ENCODE assay signal across 14 cellular contexts in the genomic region with DNA sequence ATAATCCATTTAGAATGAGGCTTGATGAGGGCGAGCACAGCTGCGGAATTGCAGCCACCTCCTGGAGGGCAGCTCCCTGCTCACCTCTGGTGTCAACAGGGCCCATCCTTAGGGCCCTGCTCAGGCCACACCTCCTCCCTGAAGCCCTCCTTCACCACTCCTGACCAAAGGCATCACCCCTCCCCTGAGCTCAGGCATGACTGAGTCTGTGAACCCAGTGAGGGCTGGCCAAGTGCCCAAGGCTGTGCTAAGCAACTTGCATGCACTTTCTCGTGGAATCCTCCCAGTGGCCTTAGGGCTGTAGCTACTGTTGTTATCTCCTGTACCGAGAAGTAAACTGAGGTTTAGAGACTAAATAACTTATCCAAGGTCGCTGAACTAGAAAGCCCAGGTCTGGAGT.
DNase-seq lines count a peak whose midpoint lies in the region; ATAC-seq and TF ChIP-seq lines count a peak whose summit lies in the region.
"Had no signal": no experiment of that assay in that cellular context is flagged by ENCODE, and none has a peak within 500 bp of the region (broad histone marks: within the 10 kb centered on the region; RNA-seq: fewer than 3 reads in every experiment).

No MANE protein-coding gene starts in this region.

- H3K9me3 ChIP-seq in adipocyte (ENCODE audit: control insufficient read depth, low read length), result no peaks in the 10 kb centered on the region
- H3K9me3 ChIP-seq in naive thymus-derived CD4-positive, alpha-beta T cell (ENCODE audit: control insufficient read depth in 2 of 3, low read length in 3 of 3), result no peaks in the 10 kb centered on the region
- H3K9me3 ChIP-seq: thoracic aorta had no signal

- DNase-seq in GM23338 (ENCODE audit: low spot score), result no peak
- peak; percentile 40 for DNase-seq in adipocyte (ENCODE audit: low read depth)
- peak; percentile 46 for DNase-seq in fibroblast of villous mesenchyme (ENCODE audit: low read depth)
- peak; percentile 84 for DNase-seq in posterior vena cava (ENCODE audit: low spot score)
- DNase-seq in stimulated activated CD4-positive, alpha-beta T cell treated with anti-CD3 and anti-CD28 coated beads, Interleukin-12 subunit alpha, Interleukin-12 subunit beta, amount 100 ng/mL, for 4 hours, result no peak
- no peak for DNase-seq in naive thymus-derived CD4-positive, alpha-beta T cell
- DNase-seq: activated CD8-positive, alpha-beta T cell treated with anti-CD3 and anti-CD28 coated beads for 36 hours; NCI-H2171 treated with DMSO at 0.1 percent for 48 hours; OCI-M1 had no signal

- H3K27me3 ChIP-seq in GM23338 (ENCODE audit: insufficient read depth) (no peaks in the 10 kb centered on the region), adipocyte (replicated peaks; ENCODE audit: control insufficient read depth, insufficient read depth, low read length) (no peaks in the 10 kb centered on the region)
- H3K27me3 ChIP-seq in naive thymus-derived CD4-positive, alpha-beta T cell (ENCODE audit: control insufficient read depth in 2 of 2, insufficient read depth in 2 of 2, low read length in 2 of 2), result no peaks in the 10 kb centered on the region

- no peak overlapping the region for H3K4me2 ChIP-seq in GM23338

- H2AFZ ChIP-seq in GM23338, result no peak overlapping the region

- no peak overlapping the region for H3K27ac ChIP-seq in GM23338 (ENCODE audit: low read depth)
- no peak overlapping the region for H3K27ac ChIP-seq in naive thymus-derived CD4-positive, alpha-beta T cell (ENCODE audit: low read depth, low read length)
- H3K27ac ChIP-seq: thoracic aorta had no signal

- H3K4me3 ChIP-seq in GM23338 (no peak overlapping the region), adipocyte (ENCODE audit: low read length) (no peak overlapping the region), fibroblast of villous mesenchyme (ENCODE audit: low read depth, low read length) (no peak overlapping the region)
- no peak overlapping the region for H3K4me3 ChIP-seq in naive thymus-derived CD4-positive, alpha-beta T cell (ENCODE audit: low read length)
- H3K4me3 ChIP-seq: thoracic aorta had no signal

- ATAC-seq in GM23338, result peak; percentile 45
- no peak for ATAC-seq in naive thymus-derived CD4-positive, alpha-beta T cell
- ATAC-seq in GM21619 (IDR thresholded peaks at IDR 0.05; ENCODE audit: unreplicated experiment), result no peak
- ATAC-seq in HG02678 (IDR thresholded peaks at IDR 0.05; ENCODE audit: unreplicated experiment), result no peak
- ATAC-seq: activated CD8-positive, alpha-beta T cell treated with anti-CD3 and anti-CD28 coated beads for 36 hours had no signal

- peaks cover 12% of the 10 kb centered on the region for H3K4me1 Mint-ChIP-seq in GM23338
- peaks cover 8 to 61% (median 13%) of the 10 kb centered on the region in 7 donors for H3K4me1 Mint-ChIP-seq in naive thymus-derived CD4-positive, alpha-beta T cell
- H3K4me1 Mint-ChIP-seq: CD14-positive monocyte had no signal

- H3F3A ChIP-seq in GM23338 (replicated peaks; ENCODE audit: low read depth), result no peaks in the 10 kb centered on the region

- no peak overlapping the region for H3K9ac ChIP-seq in adipocyte (ENCODE audit: low read length)

- no peaks in the 10 kb centered on the region for H3K9me3 Mint-ChIP-seq in GM23338
- peaks cover 0 to 4% (median 0%) of the 10 kb centered on the region in 11 donors for H3K9me3 Mint-ChIP-seq in naive thymus-derived CD4-positive, alpha-beta T cell
- H3K9me3 Mint-ChIP-seq: activated CD8-positive, alpha-beta T cell treated with anti-CD3 and anti-CD28 coated beads for 36 hours had no signal

- CTCF ChIA-PET in naive thymus-derived CD4-positive, alpha-beta T cell (lab: Charles Lee), result no interaction called here

- no peaks in the 10 kb centered on the region for H4K20me1 ChIP-seq in GM23338 (replicated peaks; ENCODE audit: insufficient read depth)

- H3K36me3 Mint-ChIP-seq in GM23338 (ENCODE audit: low read depth), result no peaks in the 10 kb centered on the region
- H3K36me3 Mint-ChIP-seq in naive thymus-derived CD4-positive, alpha-beta T cell, result peaks cover 0 to 7% (median 0%) of the 10 kb centered on the region in 5 donors
- H3K36me3 Mint-ChIP-seq: CD14-positive monocyte had no signal

- H3K36me3 ChIP-seq in GM23338 (ENCODE audit: insufficient read depth) (no peaks in the 10 kb centered on the region), adipocyte (ENCODE audit: control insufficient read depth, insufficient read depth, low read length, severe bottlenecking) (peaks cover 5% of the 10 kb centered on the region)
- no peaks in the 10 kb centered on the region for H3K36me3 ChIP-seq in naive thymus-derived CD4-positive, alpha-beta T cell (ENCODE audit: control insufficient read depth in 2 of 3, insufficient read depth in 3 of 3, low read length in 3 of 3)
- H3K36me3 ChIP-seq: thoracic aorta had no signal

- H3K4me1 ChIP-seq in GM23338 (ENCODE audit: insufficient read depth) (0 out of 2 replicates have a peak, but pooled peaks cover 4% of the 10 kb centered on the region), adipocyte (ENCODE audit: control insufficient read depth, insufficient read depth, low read length) (no peaks in the 10 kb centered on the region)
- peaks cover 0 to 2% of the 10 kb centered on the region in 2 donors for H3K4me1 ChIP-seq in naive thymus-derived CD4-positive, alpha-beta T cell (ENCODE audit: control insufficient read depth in 2 of 2, insufficient read depth in 2 of 2, low read length in 2 of 2)

- intact Hi-C loops in posterior vena cava (cut with DNase I), result loop anchor here in 1 of 2 donors (1.0 kb wide), 1 partner anchor 33 kb away; no protein-coding TSS in a partner anchor
- intact Hi-C loops in naive thymus-derived CD4-positive, alpha-beta T cell (cut with micrococcal nuclease), result no loop called here

- no peak overlapping the region for H3K4me3 Mint-ChIP-seq in GM23338
- H3K4me3 Mint-ChIP-seq in naive thymus-derived CD4-positive, alpha-beta T cell, result no peak overlapping the region
- H3K4me3 Mint-ChIP-seq: activated CD8-positive, alpha-beta T cell treated with anti-CD3 and anti-CD28 coated beads for 36 hours had no signal

- H3K27ac Mint-ChIP-seq in GM23338, result no peak overlapping the region
- H3K27ac Mint-ChIP-seq in naive thymus-derived CD4-positive, alpha-beta T cell, result no peak overlapping the region
- H3K27ac Mint-ChIP-seq: activated CD8-positive, alpha-beta T cell treated with anti-CD3 and anti-CD28 coated beads for 36 hours; CD14-positive monocyte; progenitor cell of endocrine pancreas had no signal

- H3K9me2 ChIP-seq in GM23338 (ENCODE audit: insufficient read depth), result no peaks in the 10 kb centered on the region

- POLR2A ChIA-PET in naive thymus-derived CD4-positive, alpha-beta T cell (lab: Charles Lee), result no interaction called here

- H3K27me3 Mint-ChIP-seq in GM23338 (ENCODE audit: insufficient read depth, low read depth, poor library complexity), result peaks cover 10% of the 10 kb centered on the region
- peaks cover 0 to 14% (median 11%) of the 10 kb centered on the region in 5 donors for H3K27me3 Mint-ChIP-seq in naive thymus-derived CD4-positive, alpha-beta T cell

- no peaks in the 10 kb centered on the region for H3K79me2 ChIP-seq in GM23338 (replicated peaks; ENCODE audit: insufficient read depth)

- TF ChIP-seq CTCF in GM23338 (conservative IDR thresholded peaks at IDR 0.05; ENCODE audit: low read depth in 2 of 2) (no peak), fibroblast of villous mesenchyme (IDR thresholded peaks at IDR 0.05; ENCODE audit: insufficient read depth, low read depth, low read length) (no peak)

TF ChIP-seq in GM23338, 12 proteins besides CTCF, POLR2A, EP300 and RAD21:
- TF ChIP-seq STAT1 (IDR thresholded peaks at IDR 0.05; ENCODE audit: unreplicated experiment) (no peak), EZH2phosphoT487 (IDR thresholded peaks at IDR 0.05; ENCODE audit: unreplicated experiment) (no peak), CREB1 (CRISPR knock-in tag; IDR thresholded peaks at IDR 0.05; ENCODE audit: low read depth) (no peak), POLR2AphosphoS5 (IDR thresholded peaks at IDR 0.05; ENCODE audit: low read depth) (no peak), EZH2 (IDR thresholded peaks at IDR 0.05; ENCODE audit: low read depth, unreplicated experiment) (no peak), ZNF114 (CRISPR knock-in tag; IDR thresholded peaks at IDR 0.05) (no peak)
- TF ChIP-seq, protein P1, sequence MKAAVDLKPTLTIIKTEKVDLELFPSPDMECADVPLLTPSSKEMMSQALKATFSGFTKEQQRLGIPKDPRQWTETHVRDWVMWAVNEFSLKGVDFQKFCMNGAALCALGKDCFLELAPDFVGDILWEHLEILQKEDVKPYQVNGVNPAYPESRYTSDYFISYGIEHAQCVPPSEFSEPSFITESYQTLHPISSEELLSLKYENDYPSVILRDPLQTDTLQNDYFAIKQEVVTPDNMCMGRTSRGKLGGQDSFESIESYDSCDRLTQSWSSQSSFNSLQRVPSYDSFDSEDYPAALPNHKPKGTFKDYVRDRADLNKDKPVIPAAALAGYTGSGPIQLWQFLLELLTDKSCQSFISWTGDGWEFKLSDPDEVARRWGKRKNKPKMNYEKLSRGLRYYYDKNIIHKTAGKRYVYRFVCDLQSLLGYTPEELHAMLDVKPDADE (IDR thresholded peaks at IDR 0.05), result no peak
- TF ChIP-seq, protein P2, sequence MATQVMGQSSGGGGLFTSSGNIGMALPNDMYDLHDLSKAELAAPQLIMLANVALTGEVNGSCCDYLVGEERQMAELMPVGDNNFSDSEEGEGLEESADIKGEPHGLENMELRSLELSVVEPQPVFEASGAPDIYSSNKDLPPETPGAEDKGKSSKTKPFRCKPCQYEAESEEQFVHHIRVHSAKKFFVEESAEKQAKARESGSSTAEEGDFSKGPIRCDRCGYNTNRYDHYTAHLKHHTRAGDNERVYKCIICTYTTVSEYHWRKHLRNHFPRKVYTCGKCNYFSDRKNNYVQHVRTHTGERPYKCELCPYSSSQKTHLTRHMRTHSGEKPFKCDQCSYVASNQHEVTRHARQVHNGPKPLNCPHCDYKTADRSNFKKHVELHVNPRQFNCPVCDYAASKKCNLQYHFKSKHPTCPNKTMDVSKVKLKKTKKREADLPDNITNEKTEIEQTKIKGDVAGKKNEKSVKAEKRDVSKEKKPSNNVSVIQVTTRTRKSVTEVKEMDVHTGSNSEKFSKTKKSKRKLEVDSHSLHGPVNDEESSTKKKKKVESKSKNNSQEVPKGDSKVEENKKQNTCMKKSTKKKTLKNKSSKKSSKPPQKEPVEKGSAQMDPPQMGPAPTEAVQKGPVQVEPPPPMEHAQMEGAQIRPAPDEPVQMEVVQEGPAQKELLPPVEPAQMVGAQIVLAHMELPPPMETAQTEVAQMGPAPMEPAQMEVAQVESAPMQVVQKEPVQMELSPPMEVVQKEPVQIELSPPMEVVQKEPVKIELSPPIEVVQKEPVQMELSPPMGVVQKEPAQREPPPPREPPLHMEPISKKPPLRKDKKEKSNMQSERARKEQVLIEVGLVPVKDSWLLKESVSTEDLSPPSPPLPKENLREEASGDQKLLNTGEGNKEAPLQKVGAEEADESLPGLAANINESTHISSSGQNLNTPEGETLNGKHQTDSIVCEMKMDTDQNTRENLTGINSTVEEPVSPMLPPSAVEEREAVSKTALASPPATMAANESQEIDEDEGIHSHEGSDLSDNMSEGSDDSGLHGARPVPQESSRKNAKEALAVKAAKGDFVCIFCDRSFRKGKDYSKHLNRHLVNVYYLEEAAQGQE (IDR thresholded peaks at IDR 0.05; ENCODE audit: unreplicated experiment), result no peak
TF ChIP-seq in GM23338: peak in this region for 0.

Comparison
In these comparisons a context has a peak if more than half of its experiments do, and no peak if none do; other contexts are left out.
1. DNase-seq: peak in adipocyte (single experiment), fibroblast of villous mesenchyme (single experiment) and posterior vena cava (single experiment); none in GM23338 (single experiment), stimulated activated CD4-positive, alpha-beta T cell treated with anti-CD3 and anti-CD28 coated beads, Interleukin-12 subunit alpha, Interleukin-12 subunit beta, amount 100 ng/mL, for 4 hours (single experiment) and naive thymus-derived CD4-positive, alpha-beta T cell (0 of 9).